In the genomic region with DNA sequence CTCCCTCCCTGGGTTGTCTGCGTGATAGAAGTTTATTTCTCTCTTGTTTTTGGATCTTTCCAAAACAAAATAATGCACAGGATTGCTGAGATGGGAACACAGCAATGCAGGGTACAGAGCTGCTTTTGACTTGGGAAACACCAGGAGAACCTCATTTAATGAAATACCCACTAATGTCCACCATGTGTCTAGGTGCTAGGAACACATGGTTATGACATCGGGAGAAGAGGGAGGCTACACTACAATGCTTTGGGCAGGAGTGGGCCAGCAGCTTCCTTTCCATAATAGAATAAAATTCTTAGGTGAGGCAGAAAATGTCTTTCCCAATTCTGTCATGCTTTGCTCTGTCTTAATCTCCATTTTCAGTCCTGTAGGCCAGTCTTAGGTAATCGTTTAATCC, we compare ENCODE assay signal across 19 cellular contexts. TPM values are rescaled to one million over a fixed set of nuclear protein-coding genes. Genes with fewer than 3 reads are reported as not detected.
A peak's percentile ranks its signal among the peaks of the same experiment; 100 is the strongest.
DNase-seq lines count a peak whose midpoint lies in the region; ATAC-seq and TF ChIP-seq lines count a peak whose summit lies in the region.
"Had no signal": no experiment of that assay in that cellular context is flagged by ENCODE, and none has a peak within 500 bp of the region (broad histone marks: within the 10 kb centered on the region; RNA-seq: fewer than 3 reads in every experiment).

No MANE protein-coding gene starts in this region.

- POLR2A ChIA-PET in A673 (lab: Charles Lee; ENCODE audit: low non-redundant PET) = no interaction called here
- POLR2A ChIA-PET in GM10248 (lab: Yijun Ruan, JAX) = no interaction called here

- H3K4me1 Mint-ChIP-seq in endodermal cell = peaks cover 59% of the 10 kb centered on the region
- peaks cover 32% of the 10 kb centered on the region for H3K4me1 Mint-ChIP-seq in type B pancreatic cell (ENCODE audit: unreplicated experiment)

- ATAC-seq in GM18867 (IDR thresholded peaks at IDR 0.05; ENCODE audit: unreplicated experiment) = no peak

- H3K9me3 Mint-ChIP-seq in endodermal cell (peaks cover 4% of the 10 kb centered on the region), type B pancreatic cell (no peaks in the 10 kb centered on the region)
- H3K9me3 Mint-ChIP-seq: CD8-positive, alpha-beta memory T cell; IgD-negative memory B cell had no signal

- H3K4me1 ChIP-seq in A673 (ENCODE audit: insufficient read depth, low read length, poor library complexity, severe bottlenecking) (peaks cover 59% of the 10 kb centered on the region), endodermal cell (ENCODE audit: control insufficient read depth, insufficient read depth, low read length) (peaks cover 31% of the 10 kb centered on the region)
- H3K4me1 ChIP-seq: BE2C had no signal

- H3K36me3 ChIP-seq in A673 (ENCODE audit: insufficient read depth, low read length, poor library complexity, severe bottlenecking) (no peaks in the 10 kb centered on the region), endodermal cell (ENCODE audit: control insufficient read depth, insufficient read depth, low read length) (no peaks in the 10 kb centered on the region)
- H3K36me3 ChIP-seq: BE2C had no signal

- H3K27ac Mint-ChIP-seq in endodermal cell (no peak overlapping the region), type B pancreatic cell (no peak overlapping the region)
- H3K27ac Mint-ChIP-seq: CD4-positive, CD25-positive, alpha-beta regulatory T cell; H9; IgD-negative memory B cell had no signal

- intact Hi-C loops in A673 (cut with micrococcal nuclease; ENCODE audit: unreplicated experiment) = no loop called here

- H3K4me3 Mint-ChIP-seq in endodermal cell (no peak overlapping the region), type B pancreatic cell (no peak overlapping the region)
- H3K4me3 Mint-ChIP-seq: CD4-positive, CD25-positive, alpha-beta regulatory T cell; CD8-positive, alpha-beta memory T cell; H9; IgD-negative memory B cell had no signal

- H3K9me3 ChIP-seq in A673 (ENCODE audit: low read depth, low read length, poor library complexity, severe bottlenecking) (no peaks in the 10 kb centered on the region), endodermal cell (ENCODE audit: control insufficient read depth, low read length) (no peaks in the 10 kb centered on the region)
- H3K9me3 ChIP-seq: BE2C had no signal

- H3K27me3 Mint-ChIP-seq in endodermal cell (ENCODE audit: insufficient read depth) = no peaks in the 10 kb centered on the region
- H3K27me3 Mint-ChIP-seq in type B pancreatic cell = peaks cover 8% of the 10 kb centered on the region

- TF ChIP-seq CTCF in A673 (conservative IDR thresholded peaks at IDR 0.05; ENCODE audit: low read depth, low read length) (no peak), endodermal cell (conservative IDR thresholded peaks at IDR 0.05) (no peak), type B pancreatic cell (conservative IDR thresholded peaks at IDR 0.05) (no peak), GM10248 (IDR thresholded peaks at IDR 0.05; ENCODE audit: control extremely low read depth, extremely low read depth, low read depth, missing control alignments) (no peak)

- WGBS in endodermal cell (ENCODE audit: insufficient coverage in 1 of 2, insufficient read length in 1 of 2), 2 experiments = 93 to 100% methylated on average over 2 to 3 of the region's 3 CpGs

- H3K27me3 ChIP-seq in A673 (replicated peaks; ENCODE audit: insufficient read depth, low read depth, low read length, poor library complexity) = no peaks in the 10 kb centered on the region
- H3K27me3 ChIP-seq in endodermal cell (ENCODE audit: control insufficient read depth, insufficient read depth, low read length, poor library complexity, severe bottlenecking) = no peaks in the 10 kb centered on the region
- H3K27me3 ChIP-seq: BE2C had no signal

- no peak overlapping the region for H3K9ac ChIP-seq in endodermal cell (ENCODE audit: extremely low read depth, low read length, poor library complexity, severe bottlenecking)

- no peaks in the 10 kb centered on the region for H3K36me3 Mint-ChIP-seq in endodermal cell (ENCODE audit: low read depth)
- no peaks in the 10 kb centered on the region for H3K36me3 Mint-ChIP-seq in type B pancreatic cell
- H3K36me3 Mint-ChIP-seq: CD4-positive, CD25-positive, alpha-beta regulatory T cell; CD8-positive, alpha-beta memory T cell; IgD-negative memory B cell had no signal

- H3K27ac ChIP-seq in A673 (ENCODE audit: low read depth, low read length, poor library complexity, severe bottlenecking) (peak overlapping the region; percentile 73), angular gyrus (ENCODE audit: low read depth, low read length) (peak overlapping the region; percentile 65), endodermal cell (ENCODE audit: low read depth, low read length) (no peak overlapping the region)

- DNase-seq in A673 (ENCODE audit: low spot score) (no peak), endodermal cell (peak; percentile 17), type B pancreatic cell (ENCODE audit: extremely low spot score, unreplicated experiment) (peak; percentile 1), GM10248 (ENCODE audit: extremely low spot score) (no peak)
- DNase-seq: ACHN; BE2C; C1 segment of cervical spinal cord; CD4-positive, CD25-positive, alpha-beta regulatory T cell; CD8-positive, alpha-beta memory T cell; COR-L47; DMS 273 treated with DMSO at 0.1 percent for 48 hours; DMS53; DND-41; EL; GOT3; H9 had no signal

- no peak overlapping the region for H3K4me3 ChIP-seq in A673 (ENCODE audit: low read depth, low read length, poor library complexity, severe bottlenecking)
- no peak overlapping the region for H3K4me3 ChIP-seq in endodermal cell (ENCODE audit: low read length)

- CTCF ChIA-PET in A673 (lab: Charles Lee) = no interaction called here
- CTCF ChIA-PET in GM10248 (lab: Yijun Ruan, JAX) = interaction anchor here (1.4 to 2.4 kb wide), 4 partner anchors 9 to 50 kb away, joined by 4 to 9 read pairs (median 4); no protein-coding TSS in a partner anchor

- no TSS peak for BruUV-seq in A673 (replicated peaks; lab: Mats Ljungman, UMichigan)

RNA-seq across cellular contexts. Expression of gene KCNF1, which starts 29.2 kb away (rescaled TPM):
- total RNA-seq in A673 (2021) (0.32 and 0.70 TPM in 2 replicates), endodermal cell (10 to 100 TPM in 1 of 2 donors, 1 to 10 TPM in 1; 5.2 to 17.0 TPM), type B pancreatic cell (ENCODE audit: low replicate concordance) (3.6 and 3.7 TPM in 2 replicates)
- 3.5 TPM for polyA plus RNA-seq in endodermal cell (2013, experiment 1 of 2)
- 4.1 TPM for polyA plus RNA-seq in endodermal cell (2013, experiment 2 of 2)
- total RNA-seq: CD4-positive, CD25-positive, alpha-beta regulatory T cell; CD8-positive, alpha-beta memory T cell had no signal
- polyA plus RNA-seq: CD4-positive, CD25-positive, alpha-beta regulatory T cell; CD8-positive, alpha-beta memory T cell; IgD-negative memory B cell had no signal

Comparison
In these comparisons a context has a peak if more than half of its experiments do, and no peak if none do; other contexts are left out.
1. DNase-seq: peak in endodermal cell (single experiment) and type B pancreatic cell (single experiment); none in A673 (single experiment) and GM10248 (single experiment).